In the genomic region with DNA sequence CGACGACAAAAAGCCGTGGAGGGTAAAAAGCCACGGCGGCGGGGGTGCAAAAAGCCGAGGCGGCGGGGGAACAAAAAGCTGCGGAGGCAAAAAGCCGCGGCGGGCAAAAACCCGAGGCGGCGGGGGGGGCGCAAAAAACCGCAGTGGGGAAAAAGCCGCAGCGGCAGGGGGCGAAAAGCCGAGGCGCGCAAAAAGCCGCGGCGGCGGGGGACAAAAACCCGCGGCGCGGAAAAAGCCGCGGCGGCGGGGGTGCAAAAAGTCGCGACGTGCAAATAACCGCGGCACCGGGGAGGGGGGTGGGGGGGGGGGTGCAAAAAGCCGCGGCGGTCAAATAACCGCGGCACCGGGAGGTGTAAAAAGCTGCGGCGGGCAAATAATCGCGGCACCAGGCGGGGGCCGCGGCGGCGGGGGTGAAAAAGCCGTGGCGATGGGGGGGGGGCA, we compare ENCODE assay signal across 8 cellular contexts.
DNase-seq lines count a peak whose midpoint lies in the region; ATAC-seq and TF ChIP-seq lines count a peak whose summit lies in the region.
"Had no signal": no experiment of that assay in that cellular context is flagged by ENCODE, and none has a peak within 500 bp of the region (broad histone marks: within the 10 kb centered on the region; RNA-seq: fewer than 3 reads in every experiment).

No MANE protein-coding gene starts in this region.

- no peak overlapping the region; a peak in 1 of 5 replicates for H3K4me3 Mint-ChIP-seq in H9

- no peak overlapping the region for H3K27ac ChIP-seq in H9 (ENCODE audit: insufficient read length, low read depth, low read length)

- no peaks in the 10 kb centered on the region for H3K36me3 Mint-ChIP-seq in H9 (ENCODE audit: insufficient read depth in 1 of 3, low read depth in 3 of 3)

- H3K56ac ChIP-seq in H9 (ENCODE audit: insufficient read length, low read depth, low read length), result no peak overlapping the region

- H3K4me2 ChIP-seq in H9 (ENCODE audit: insufficient read depth, insufficient read length, low read length), result no peak overlapping the region

- intact Hi-C loops in left cardiac atrium (cut with DNase I), result no loop called here

- H3K23ac ChIP-seq in H9 (ENCODE audit: insufficient read length, low read depth, low read length), result no peak overlapping the region

- no peak overlapping the region for H2AK5ac ChIP-seq in H9 (ENCODE audit: insufficient read length, low read length)

- H3K79me2 ChIP-seq in H9 (ENCODE audit: insufficient read depth, low read length), result no peaks in the 10 kb centered on the region

- H3K9me3 ChIP-seq in H9 (ENCODE audit: control insufficient read depth, low read depth, low read length), result no peaks in the 10 kb centered on the region

- peaks cover 43% of the 10 kb centered on the region for H3K27me3 Mint-ChIP-seq in H9 (ENCODE audit: low read depth)

- H2BK5ac ChIP-seq in H9 (ENCODE audit: insufficient read length, low read length), result no peak overlapping the region

- no peaks in the 10 kb centered on the region for H3K79me1 ChIP-seq in H9 (ENCODE audit: insufficient read depth, low read depth, low read length, poor library complexity, severe bottlenecking)

- WGBS in H9 (ENCODE audit: extremely low coverage, insufficient read length, low lambda C conversion rate), result no CpG with 5 or more reads among the region's 59 CpGs

- no peak overlapping the region for H4K8ac ChIP-seq in H9 (replicated peaks; ENCODE audit: insufficient read length, low read depth, low read length)

- H3K14ac ChIP-seq in H9 (ENCODE audit: insufficient read depth, low read length), result no peak overlapping the region

- H3T11ph ChIP-seq in H9 (ENCODE audit: low read length), result no peak overlapping the region

- no peaks in the 10 kb centered on the region for H4K20me1 ChIP-seq in H9 (ENCODE audit: control insufficient read depth, insufficient read depth, insufficient read length)

- no peak overlapping the region for H3K18ac ChIP-seq in H9 (ENCODE audit: insufficient read length, low read depth, low read length)

- H3K4me1 Mint-ChIP-seq in H9, result no peaks in the 10 kb centered on the region

- H3K27ac Mint-ChIP-seq in H9, result no peak overlapping the region

- no peak overlapping the region for H3K9ac ChIP-seq in H9 (ENCODE audit: extremely low read depth, insufficient read length, low read length)

- peak overlapping the region; percentile 17; the same call in 1 of the 2 replicates for H3K4me3 ChIP-seq in WI38 (ENCODE audit: low read depth, low read length)

- H4K5ac ChIP-seq in H9 (ENCODE audit: insufficient read length, low read depth, low read length), result no peak overlapping the region

- ATAC-seq in left cardiac atrium, result no peak
- no peak for ATAC-seq in GM21737 (IDR thresholded peaks at IDR 0.05; ENCODE audit: unreplicated experiment)

- peaks cover under 1% of the 10 kb centered on the region in 2 experiments; a peak in 3 of 5 replicates for H3K9me3 Mint-ChIP-seq in H9

- H2BK120ac ChIP-seq in H9 (ENCODE audit: low read depth, low read length, poor library complexity, severe bottlenecking), result no peak overlapping the region

- H2BK15ac ChIP-seq in H9 (ENCODE audit: low read depth, low read length), result no peak overlapping the region

- no peak overlapping the region for H4K91ac ChIP-seq in H9 (ENCODE audit: insufficient read length, low read depth, low read length)

- no peak overlapping the region for H2AFZ ChIP-seq in H9 (ENCODE audit: low read length)

- H3K23me2 ChIP-seq in H9 (ENCODE audit: insufficient read length, low read depth, low read length, poor library complexity, severe bottlenecking), result no peaks in the 10 kb centered on the region

- DNase-seq in H9 (peak; percentile 7), left cardiac atrium (peak; percentile 6), Kasumi-1 (lab: John Stamatoyannopoulos, UW) (no peak), NCI-H2081 (lab: John Stamatoyannopoulos, UW) (no peak)
- peak; percentile 0 for DNase-seq in stimulated activated CD8-positive, alpha-beta memory T cell treated with anti-CD3 and anti-CD28 coated beads, Interleukin-15, amount 100 ng/mL, for 24 hours (ENCODE audit: low read depth)
- DNase-seq: NCI-H69 had no signal

- H3K4ac ChIP-seq in H9 (ENCODE audit: low read depth, low read length), result no peak overlapping the region

- H3K4me1 ChIP-seq in H9 (ENCODE audit: insufficient read depth, low read length), result no peaks in the 10 kb centered on the region

- no peak overlapping the region for H2BK12ac ChIP-seq in H9 (ENCODE audit: insufficient read length, low read depth, low read length)

- TF ChIP-seq CTCF in H9 (conservative IDR thresholded peaks at IDR 0.05) (no peak), WI38 (IDR thresholded peaks at IDR 0.05; ENCODE audit: low read depth, low read length) (no peak)

- no peak overlapping the region for H2BK20ac ChIP-seq in H9 (ENCODE audit: low read depth, low read length, poor library complexity, severe bottlenecking)

- H3K27me3 ChIP-seq in H9 (ENCODE audit: insufficient read depth, low read length), result no peaks in the 10 kb centered on the region; the same call in 1 of the 2 replicates

Comparison
In these comparisons a context has a peak if more than half of its experiments do, and no peak if none do; other contexts are left out.
1. DNase-seq: peak in H9 (single experiment), left cardiac atrium (single experiment) and stimulated activated CD8-positive, alpha-beta memory T cell treated with anti-CD3 and anti-CD28 coated beads, Interleukin-15, amount 100 ng/mL, for 24 hours (single experiment); none in Kasumi-1 (0 of 2) and NCI-H2081 (0 of 2).